In the genomic region with DNA sequence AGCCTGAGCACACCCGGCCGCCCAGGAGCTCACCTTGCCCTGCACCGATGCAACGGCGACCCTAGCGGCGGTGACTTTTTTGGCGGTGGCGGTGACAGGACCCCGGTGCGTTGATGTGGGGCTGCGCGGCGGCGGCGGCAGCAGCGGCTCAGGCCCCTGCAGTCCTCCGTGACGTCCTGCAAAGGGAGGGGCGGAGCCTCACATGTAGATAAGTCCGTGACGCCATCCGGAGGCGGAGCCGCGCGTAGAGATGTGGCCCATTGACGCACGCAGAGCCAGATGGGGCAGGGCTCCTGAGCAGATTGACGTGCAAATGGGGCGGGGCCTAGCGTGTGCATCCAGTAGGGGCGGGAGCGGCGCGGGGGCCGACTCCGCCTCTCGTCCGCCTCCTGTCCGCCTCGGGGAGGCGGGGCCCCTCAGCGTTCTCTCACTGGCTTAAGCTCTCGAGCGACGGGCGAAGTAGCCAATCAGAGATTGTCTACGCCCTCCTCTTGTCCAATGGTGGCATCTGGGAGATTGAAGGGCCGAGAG, we compare ENCODE assay signal across 8 cellular contexts. TPM values are rescaled to one million over a fixed set of nuclear protein-coding genes. Genes with fewer than 3 reads are reported as not detected.
DNase-seq lines count a peak whose midpoint lies in the region; ATAC-seq and TF ChIP-seq lines count a peak whose summit lies in the region.

A gene with protein sequence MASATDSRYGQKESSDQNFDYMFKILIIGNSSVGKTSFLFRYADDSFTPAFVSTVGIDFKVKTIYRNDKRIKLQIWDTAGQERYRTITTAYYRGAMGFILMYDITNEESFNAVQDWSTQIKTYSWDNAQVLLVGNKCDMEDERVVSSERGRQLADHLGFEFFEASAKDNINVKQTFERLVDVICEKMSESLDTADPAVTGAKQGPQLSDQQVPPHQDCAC (minus strand): TSS at position 180 of the 531 bp plus-strand sequence. CDS start 1,302 bp downstream, outside the sequence.

- H3K27ac ChIP-seq in CD4-positive, CD25-positive, alpha-beta regulatory T cell (ENCODE audit: insufficient read depth, low read length, poor library complexity, severe bottlenecking) = peak within 1 kb of the TSS; percentile 78
- H3K27ac ChIP-seq in dorsolateral prefrontal cortex = peak within 1 kb of the TSS; percentile 84 to 100 (median 98)
- peak within 1 kb of the TSS; percentile 81 to 89 for H3K27ac ChIP-seq in liver (ENCODE audit: low read depth in 1 of 2, low read length in 2 of 2)

- H3K9me3 ChIP-seq in CD4-positive, CD25-positive, alpha-beta regulatory T cell (ENCODE audit: control insufficient read depth in 2 of 2, low read length in 2 of 2) = no peaks in the 10 kb centered on the region
- H3K9me3 ChIP-seq in liver (ENCODE audit: control insufficient read depth in 4 of 4, low read length in 3 of 4) = no peaks in the 10 kb centered on the region

- DNase-seq in CD4-positive, CD25-positive, alpha-beta regulatory T cell = peak; percentile 99 to 100 (median 100)
- DNase-seq in NCI-H82 treated with DMSO at 0.1 percent for 48 hours (lab: John Stamatoyannopoulos, UW; ENCODE audit: unreplicated experiment) (peak; percentile 100), dorsolateral prefrontal cortex (peak; percentile 100)
- DNase-seq in activated CD4-positive, alpha-beta memory T cell treated with anti-CD3 and anti-CD28 coated beads, Interleukin-2, amount 10 ng/mL, durations not matched to agents 7 days and 5 days = peak; percentile 100
- DNase-seq in stimulated activated CD4-positive, alpha-beta T cell treated with anti-CD3 and anti-CD28 coated beads, Interleukin-4, amount 100 ng/mL, for 1 hour = peak; percentile 99

- no peaks in the 10 kb centered on the region for H3K27me3 ChIP-seq in CD4-positive, CD25-positive, alpha-beta regulatory T cell (ENCODE audit: control insufficient read depth, insufficient read depth, low read length)
- H3K27me3 ChIP-seq in dorsolateral prefrontal cortex (no peaks in the 10 kb centered on the region), liver (ENCODE audit: control insufficient read depth in 4 of 4, insufficient read depth in 4 of 4, low read length in 3 of 4) (no peaks in the 10 kb centered on the region)

- WGBS in liver = under 1% methylated on average over 50 of the region's 50 CpGs

- peak within 1 kb of the TSS; percentile 94 to 97 (median 94) for H3K4me3 Mint-ChIP-seq in CD4-positive, CD25-positive, alpha-beta regulatory T cell
- H3K4me3 Mint-ChIP-seq in activated CD4-positive, alpha-beta memory T cell treated with anti-CD3 and anti-CD28 coated beads, Interleukin-2, amount 10 ng/mL, durations not matched to agents 7 days and 5 days = peak within 1 kb of the TSS; percentile 90

- no peaks in the 10 kb centered on the region for H3K36me3 ChIP-seq in CD4-positive, CD25-positive, alpha-beta regulatory T cell (ENCODE audit: control insufficient read depth, insufficient read depth, low read length)
- H3K36me3 ChIP-seq in liver (ENCODE audit: control insufficient read depth in 4 of 4, insufficient read depth in 3 of 4, low read depth in 1 of 4, low read length in 3 of 4) = peaks cover 0 to 3% (median under 1%) of the 10 kb centered on the region in 4 donors

- peak within 1 kb of the TSS; percentile 67 to 97 (median 94) for H3K27ac Mint-ChIP-seq in CD4-positive, CD25-positive, alpha-beta regulatory T cell
- peak within 1 kb of the TSS; percentile 90 for H3K27ac Mint-ChIP-seq in activated CD4-positive, alpha-beta memory T cell treated with anti-CD3 and anti-CD28 coated beads, Interleukin-2, amount 10 ng/mL, durations not matched to agents 7 days and 5 days

- H3K36me3 Mint-ChIP-seq in CD4-positive, CD25-positive, alpha-beta regulatory T cell = no peaks in the 10 kb centered on the region
- peaks cover 3% of the 10 kb centered on the region for H3K36me3 Mint-ChIP-seq in activated CD4-positive, alpha-beta memory T cell treated with anti-CD3 and anti-CD28 coated beads, Interleukin-2, amount 10 ng/mL, durations not matched to agents 7 days and 5 days (ENCODE audit: low read depth)

- intact Hi-C loops in dorsolateral prefrontal cortex (cut with DNase I) = loop anchor here (1.0 to 5.0 kb wide), 4 partner anchors 12 to 208 kb away; no protein-coding TSS in a partner anchor

- TF ChIP-seq CTCF in dorsolateral prefrontal cortex (IDR thresholded peaks at IDR 0.05 in 54 of 56, conservative IDR thresholded peaks at IDR 0.05 in 2 of 56; ENCODE audit: low read depth in 1 of 56, partially characterized antibody in 56 of 56) (peak in 24 of 56 donors; percentile 5 to 49 (median 18)), liver (IDR thresholded peaks at IDR 0.05; ENCODE audit: low read depth, low read length, missing input control) (no peak)

- peaks cover 24% of the 10 kb centered on the region for H3K4me1 ChIP-seq in CD4-positive, CD25-positive, alpha-beta regulatory T cell (ENCODE audit: control insufficient read depth, insufficient read depth, low read length, poor library complexity, severe bottlenecking)
- peaks cover 7 to 20% (median 13%) of the 10 kb centered on the region in 4 donors for H3K4me1 ChIP-seq in liver (ENCODE audit: control insufficient read depth in 4 of 4, insufficient read depth in 4 of 4, low read length in 3 of 4)

- POLR2A ChIA-PET in activated CD4-positive, alpha-beta memory T cell treated with anti-CD3 and anti-CD28 coated beads, Interleukin-2, amount 10 ng/mL, durations not matched to agents 7 days and 5 days (lab: Charles Lee) = interaction anchor here (0.6 to 4.4 kb wide), 9 partner anchors 11 to 218 kb away, joined by 3 to 36 read pairs (median 7); a partner anchor contains a TSS

- peak; percentile 89 to 93 for ATAC-seq in CD4-positive, CD25-positive, alpha-beta regulatory T cell (ENCODE audit: low read depth in 2 of 2)
- ATAC-seq in GM19452 (IDR thresholded peaks at IDR 0.05; ENCODE audit: unreplicated experiment) (peak; percentile 92), HG03575 (IDR thresholded peaks at IDR 0.05; ENCODE audit: extremely low read depth, insufficient number of reproducible peaks, low FRiP score, unreplicated experiment) (peak; percentile 82)

- peaks cover 6% of the 10 kb centered on the region for H3K27me3 Mint-ChIP-seq in CD4-positive, CD25-positive, alpha-beta regulatory T cell
- peaks cover 5% of the 10 kb centered on the region for H3K27me3 Mint-ChIP-seq in activated CD4-positive, alpha-beta memory T cell treated with anti-CD3 and anti-CD28 coated beads, Interleukin-2, amount 10 ng/mL, durations not matched to agents 7 days and 5 days

- peaks cover 4 to 35% (median 7%) of the 10 kb centered on the region in 4 donors for H3K4me1 Mint-ChIP-seq in CD4-positive, CD25-positive, alpha-beta regulatory T cell
- peaks cover 31% of the 10 kb centered on the region for H3K4me1 Mint-ChIP-seq in activated CD4-positive, alpha-beta memory T cell treated with anti-CD3 and anti-CD28 coated beads, Interleukin-2, amount 10 ng/mL, durations not matched to agents 7 days and 5 days

- peak within 1 kb of the TSS; percentile 75 to 96 for H3K9ac ChIP-seq in liver (ENCODE audit: low read depth in 1 of 2, low read length in 2 of 2)

- peak within 1 kb of the TSS; percentile 70 for H3K4me3 ChIP-seq in CD4-positive, CD25-positive, alpha-beta regulatory T cell (ENCODE audit: low read depth, low read length)
- H3K4me3 ChIP-seq in dorsolateral prefrontal cortex = peak within 1 kb of the TSS; percentile 65 to 96 (median 86)
- H3K4me3 ChIP-seq in liver (ENCODE audit: low read depth in 1 of 3, low read length in 3 of 3) = peak within 1 kb of the TSS; percentile 65 to 85 (median 71)

- CTCF ChIA-PET in activated CD4-positive, alpha-beta memory T cell treated with anti-CD3 and anti-CD28 coated beads, Interleukin-2, amount 10 ng/mL, durations not matched to agents 7 days and 5 days (lab: Charles Lee) = interaction anchor here (0.6 to 8.5 kb wide), 15 partner anchors 11 to 210 kb away, joined by 3 to 70 read pairs (median 4); a partner anchor contains a TSS

- no peaks in the 10 kb centered on the region for H3K9me3 Mint-ChIP-seq in CD4-positive, CD25-positive, alpha-beta regulatory T cell
- no peaks in the 10 kb centered on the region for H3K9me3 Mint-ChIP-seq in activated CD4-positive, alpha-beta memory T cell treated with anti-CD3 and anti-CD28 coated beads, Interleukin-2, amount 10 ng/mL, durations not matched to agents 7 days and 5 days

- no peak for TF ChIP-seq RAD21 in liver (IDR thresholded peaks at IDR 0.05)

TF ChIP-seq in liver, 16 proteins besides CTCF, POLR2A, EP300 and RAD21:
- TF ChIP-seq NR2F2 (IDR thresholded peaks at IDR 0.05) = no peak
- peak; percentile 100 for TF ChIP-seq SP1 (IDR thresholded peaks at IDR 0.05)
- peak in 1 of 2 donors; percentile 51 for TF ChIP-seq GABPA (IDR thresholded peaks at IDR 0.05 in 1 of 2, conservative IDR thresholded peaks at IDR 0.05 in 1 of 2)
- peak in 1 of 2 donors; percentile 41 for TF ChIP-seq JUND (IDR thresholded peaks at IDR 0.05)
- TF ChIP-seq YY1 (IDR thresholded peaks at IDR 0.05) = peak; percentile 90
TF ChIP-seq in liver: peak in this region for 4.

RNA-seq across cellular contexts. Expression of the gene that starts here (rescaled TPM):
- total RNA-seq in CD4-positive, CD25-positive, alpha-beta regulatory T cell = 5.1 TPM
- polyA plus RNA-seq in CD4-positive, CD25-positive, alpha-beta regulatory T cell = 1 to 10 TPM in 2 of 4 donors, under 1 TPM in 2; 0.87 to 1.6 (median 1.2) TPM
- 1 to 10 TPM; 3.7 to 5.3 TPM for total RNA-seq in activated CD4-positive, alpha-beta memory T cell treated with anti-CD3 and anti-CD28 coated beads, Interleukin-2, amount 10 ng/mL, durations not matched to agents 7 days and 5 days
- total RNA-seq in dorsolateral prefrontal cortex = 100 to 1,000 TPM; 110 to 560 (median 402) TPM
- under 1 TPM; 0.33 to 0.84 TPM for total RNA-seq in liver
- polyA plus RNA-seq in liver = 1 to 10 TPM in 1 of 2 donors, under 1 TPM in 1; 0.74 to 1.7 TPM

Comparison
In these comparisons a context has a peak if more than half of its experiments do, and no peak if none do; other contexts are left out.
1. Peak in every context shown above with its lines: DNase-seq, ATAC-seq, H3K4me3 ChIP-seq and H3K27ac ChIP-seq.
2. RNA of the gene that starts here (total RNA-seq): 110 to 560 TPM in dorsolateral prefrontal cortex; 3.7 to 5.3 TPM in activated CD4-positive, alpha-beta memory T cell treated with anti-CD3 and anti-CD28 coated beads, Interleukin-2, amount 10 ng/mL, durations not matched to agents 7 days and 5 days, 5.1 TPM in CD4-positive, CD25-positive, alpha-beta regulatory T cell (single experiment) and 0.33 to 0.84 TPM in liver; every median in the first group is over 10 times any median in the second.